8 cellular contexts compared by ENCODE assay signal in the genomic region with DNA sequence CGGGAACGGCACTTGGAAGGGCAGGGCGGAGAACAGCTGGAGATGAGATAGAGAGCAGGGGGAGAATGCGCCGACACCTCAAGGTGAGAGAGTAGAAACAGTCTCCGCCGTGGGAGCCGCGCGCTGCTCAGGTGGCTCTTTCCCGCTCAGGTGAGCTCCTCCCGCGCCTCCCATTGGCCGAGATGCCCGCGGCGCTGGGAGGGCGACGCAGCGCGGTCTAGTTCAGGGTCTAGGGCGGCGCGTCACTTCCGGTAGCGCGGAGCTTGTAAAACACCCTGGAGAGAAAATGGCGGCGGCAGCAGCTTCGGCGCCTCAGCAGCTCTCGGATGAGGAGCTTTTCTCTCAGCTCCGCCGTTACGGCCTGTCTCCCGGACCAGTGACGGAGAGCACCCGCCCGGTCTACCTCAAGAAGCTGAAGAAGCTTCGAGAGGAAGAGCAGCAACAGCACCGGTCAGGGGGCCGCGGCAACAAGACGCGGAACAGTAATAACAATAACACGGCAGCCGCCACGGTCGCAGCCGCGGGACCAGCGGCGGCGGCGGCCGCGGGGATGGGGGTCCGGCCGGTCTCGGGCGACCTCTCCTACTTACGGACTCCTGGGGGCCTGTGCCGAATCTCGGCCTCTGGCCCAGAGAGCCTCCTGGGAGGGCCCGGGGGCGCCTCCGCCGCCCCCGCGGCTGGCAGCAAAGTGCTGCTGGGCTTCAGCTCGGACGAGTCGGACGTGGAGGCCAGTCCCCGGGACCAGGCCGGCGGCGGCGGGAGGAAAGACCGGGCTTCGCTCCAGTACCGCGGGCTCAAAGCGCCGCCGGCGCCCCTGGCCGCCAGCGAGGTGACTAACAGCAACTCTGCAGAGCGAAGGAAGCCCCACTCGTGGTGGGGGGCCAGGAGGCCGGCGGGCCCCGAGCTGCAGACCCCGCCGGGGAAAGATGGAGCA. TPM values are rescaled to one million over a fixed set of nuclear protein-coding genes. Genes with fewer than 3 reads are reported as not detected.
A peak's percentile ranks its signal among the peaks of the same experiment; 100 is the strongest.
DNase-seq lines count a peak whose midpoint lies in the region; ATAC-seq and TF ChIP-seq lines count a peak whose summit lies in the region.

A gene (plus strand): TSS at position 273 of the 934 bp plus-strand sequence. CDS start 14 bp downstream, at position 287.

- peak; percentile 93 for ATAC-seq in HG02852 (IDR thresholded peaks at IDR 0.05; ENCODE audit: unreplicated experiment)

- DNase-seq in GM13976 (ENCODE audit: low spot score) (peak; percentile 95), NCI-H1436 treated with DMSO at 0.1 percent for 48 hours (lab: John Stamatoyannopoulos, UW) (peak; percentile 82), T follicular helper cell (ENCODE audit: low read depth) (peak; percentile 94), adipocyte (ENCODE audit: low read depth) (peak; percentile 98), cardiac muscle cell (ENCODE audit: low read depth in 1 of 2, low spot score in 1 of 2) (peak; percentile 91 to 98), tibial artery (peak; percentile 93 to 94)

- H3K4me3 ChIP-seq in adipocyte (ENCODE audit: low read length) (peak within 1 kb of the TSS; percentile 100), cardiac muscle cell (peak within 1 kb of the TSS; percentile 93), parathyroid adenoma (ENCODE audit: low read depth, low read length) (peak within 1 kb of the TSS; percentile 98), tibial artery (peak within 1 kb of the TSS; percentile 69 to 88)

- TF ChIP-seq CTCF in GM13976 (IDR thresholded peaks at IDR 0.05; ENCODE audit: borderline replicate concordance, control extremely low read depth, extremely low read depth, insufficient read depth, missing control alignments) = no peak
- TF ChIP-seq CTCF in cardiac muscle cell (IDR thresholded peaks at IDR 0.05; ENCODE audit: low read depth, low read length) = no peak
- TF ChIP-seq CTCF in parathyroid adenoma (IDR thresholded peaks at IDR 0.05) = peak; percentile 7
- TF ChIP-seq CTCF in tibial artery (IDR thresholded peaks at IDR 0.05) = no peak

- H3K36me3 ChIP-seq in adipocyte (ENCODE audit: control insufficient read depth, insufficient read depth, low read length, severe bottlenecking) = no peaks in the 10 kb centered on the region
- no peaks in the 10 kb centered on the region for H3K36me3 ChIP-seq in cardiac muscle cell
- H3K36me3 ChIP-seq in parathyroid adenoma (ENCODE audit: control insufficient read depth, insufficient read depth, low read length) = no peaks in the 10 kb centered on the region
- H3K36me3 ChIP-seq in tibial artery = no peaks in the 10 kb centered on the region

- H3K4me1 ChIP-seq in adipocyte (ENCODE audit: control insufficient read depth, insufficient read depth, low read length) (peaks cover 38% of the 10 kb centered on the region), cardiac muscle cell (ENCODE audit: low read depth) (peaks cover 34% of the 10 kb centered on the region), parathyroid adenoma (peaks cover 10% of the 10 kb centered on the region), tibial artery (peaks cover 0 to 45% (median 36%) of the 10 kb centered on the region in 4 donors)

- H3K27me3 ChIP-seq in adipocyte (replicated peaks; ENCODE audit: control insufficient read depth, insufficient read depth, low read length) (peaks cover 5% of the 10 kb centered on the region), cardiac muscle cell (peaks cover 11% of the 10 kb centered on the region), parathyroid adenoma (ENCODE audit: control insufficient read depth, insufficient read depth, low read length) (no peaks in the 10 kb centered on the region), tibial artery (peaks cover 0 to 2% of the 10 kb centered on the region in 2 donors)

- H3K9me3 ChIP-seq in adipocyte (ENCODE audit: control insufficient read depth, low read length) = no peaks in the 10 kb centered on the region
- H3K9me3 ChIP-seq in cardiac muscle cell (ENCODE audit: low read depth) = no peaks in the 10 kb centered on the region
- H3K9me3 ChIP-seq in parathyroid adenoma (ENCODE audit: control insufficient read depth, low read length) = no peaks in the 10 kb centered on the region
- H3K9me3 ChIP-seq in tibial artery = no peaks in the 10 kb centered on the region

- H3K27ac ChIP-seq in cardiac muscle cell (peak within 1 kb of the TSS; percentile 96), parathyroid adenoma (peak within 1 kb of the TSS; percentile 80), tibial artery (peak within 1 kb of the TSS; percentile 93 to 97)

- H3K79me2 ChIP-seq in parathyroid adenoma = peaks cover 31% of the 10 kb centered on the region

- H2AFZ ChIP-seq in parathyroid adenoma = peak within 1 kb of the TSS; percentile 99

- in situ Hi-C loops in GM13976 (cut with MboI; ENCODE audit: low sequenced_read_pairs, unreplicated experiment) = no loop called here

- H3K9ac ChIP-seq in adipocyte (ENCODE audit: low read length) = peak within 1 kb of the TSS; percentile 94
- peak within 1 kb of the TSS; percentile 87 for H3K9ac ChIP-seq in parathyroid adenoma

- peak within 1 kb of the TSS; percentile 68 for H3K4me2 ChIP-seq in parathyroid adenoma (ENCODE audit: low read length)

- intact Hi-C loops in tibial artery (cut with DNase I; ENCODE audit: low total_unique reads) = loop anchor here (10.0 kb wide), 1 partner anchor 105 kb away; a partner anchor contains a TSS

RNA-seq across cellular contexts. Expression of the gene that starts here (rescaled TPM):
- total RNA-seq in cardiac muscle cell = 69.2 and 82.1 TPM in 2 replicates
- 17.3 and 21.8 TPM in 2 replicates for polyA plus RNA-seq in cardiac muscle cell

Comparison
In these comparisons a context has a peak if more than half of its experiments do, and no peak if none do; other contexts are left out.
1. Peak in every context shown above with its lines: DNase-seq, ATAC-seq, H3K4me3 ChIP-seq and H3K27ac ChIP-seq.